ENCODE assay signal across 18 cellular contexts in the genomic region with DNA sequence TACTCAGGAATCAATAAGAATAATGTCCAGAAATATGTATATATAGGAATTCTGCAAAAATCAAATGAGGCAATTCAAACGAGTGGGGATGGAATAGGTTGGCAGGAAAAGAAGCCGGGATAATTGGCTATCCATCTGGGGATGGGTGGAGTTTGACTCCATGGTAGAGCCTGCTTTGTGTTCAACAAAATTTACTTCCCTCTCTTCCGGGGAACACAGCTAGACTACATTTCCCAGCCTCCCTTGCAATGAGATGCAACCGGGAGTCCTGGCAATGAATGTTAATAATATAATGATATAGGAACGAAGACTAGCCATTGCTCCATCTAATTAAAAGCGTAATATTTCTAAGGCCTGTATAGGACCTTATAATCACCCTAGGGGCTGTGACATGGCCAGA.
DNase-seq lines count a peak whose midpoint lies in the region; ATAC-seq, FAIRE-seq and TF ChIP-seq lines count a peak whose summit lies in the region.
"Had no signal": no experiment of that assay in that cellular context is flagged by ENCODE, and none has a peak within 500 bp of the region (broad histone marks: within the 10 kb centered on the region; RNA-seq: fewer than 3 reads in every experiment).

No MANE protein-coding gene starts in this region.

- H3K4me3 ChIP-seq in testis, result no peak overlapping the region
- H3K4me3 ChIP-seq: K562 had no signal

- FAIRE-seq in HTR-8/SVneo (lab: Jason Lieb, UNC), result no peak
- FAIRE-seq: K562 had no signal

- no peak overlapping the region for H3K27ac ChIP-seq in testis

- H3K9me3 ChIP-seq in testis, result no peaks in the 10 kb centered on the region

- TF ChIP-seq POLR2A in testis (IDR thresholded peaks at IDR 0.05), result no peak

- peak; percentile 91 for DNase-seq in DMS 273 treated with DMSO at 0.1 percent for 48 hours (lab: John Stamatoyannopoulos, UW)
- peak; percentile 74 for DNase-seq in NCI-H2227 (lab: John Stamatoyannopoulos, UW; ENCODE audit: unreplicated experiment)
- peak; percentile 14 for DNase-seq in SK-N-DZ (ENCODE audit: low spot score)
- peak; percentile 15 for DNase-seq in iPS-NIHi11 (ENCODE audit: low spot score)
- DNase-seq in retina, result no peak
- no peak for DNase-seq in HTR-8/SVneo (ENCODE audit: insufficient read length, low spot score)
- no peak for DNase-seq in testis
- DNase-seq: 8988T, GDM1, NCI-H1105 treated with DMSO at 0.1 percent for 48 hours, NCI-H1694 treated with DMSO at 0.1 percent for 48 hours, NCI-H446 treated with DMSO at 0.1 percent for 48 hours, NCI-H774, PC-3, RPMI8226, SHP77 treated with DMSO at 0.1 percent for 48 hours had no signal

- ATAC-seq in GM18502 (IDR thresholded peaks at IDR 0.05; ENCODE audit: poor library complexity, unreplicated experiment), result no peak
- ATAC-seq: K562, PC-3 had no signal

- 85 to 88% methylated on average over 6 of the region's 6 CpGs for WGBS in testis, 2 donors

- H3K4me1 ChIP-seq in testis, result no peaks in the 10 kb centered on the region

- intact Hi-C loops in testis (cut with DNase I; ENCODE audit: low total_unique reads), result no loop called here

- no peaks in the 10 kb centered on the region for H3K36me3 ChIP-seq in testis (ENCODE audit: low read depth, missing control alignments)

- TF ChIP-seq CTCF in testis (IDR thresholded peaks at IDR 0.05), result no peak

- no peaks in the 10 kb centered on the region for H3K27me3 ChIP-seq in testis

Comparison
In these comparisons a context has a peak if more than half of its experiments do, and no peak if none do; other contexts are left out.
1. DNase-seq: peak in DMS 273 treated with DMSO at 0.1 percent for 48 hours (single experiment), NCI-H2227 (single experiment), SK-N-DZ (single experiment) and iPS-NIHi11 (single experiment); none in retina (single experiment), HTR-8/SVneo (single experiment) and testis (single experiment).